Comparison of ENCODE assay signal across 14 cellular contexts in the genomic region with DNA sequence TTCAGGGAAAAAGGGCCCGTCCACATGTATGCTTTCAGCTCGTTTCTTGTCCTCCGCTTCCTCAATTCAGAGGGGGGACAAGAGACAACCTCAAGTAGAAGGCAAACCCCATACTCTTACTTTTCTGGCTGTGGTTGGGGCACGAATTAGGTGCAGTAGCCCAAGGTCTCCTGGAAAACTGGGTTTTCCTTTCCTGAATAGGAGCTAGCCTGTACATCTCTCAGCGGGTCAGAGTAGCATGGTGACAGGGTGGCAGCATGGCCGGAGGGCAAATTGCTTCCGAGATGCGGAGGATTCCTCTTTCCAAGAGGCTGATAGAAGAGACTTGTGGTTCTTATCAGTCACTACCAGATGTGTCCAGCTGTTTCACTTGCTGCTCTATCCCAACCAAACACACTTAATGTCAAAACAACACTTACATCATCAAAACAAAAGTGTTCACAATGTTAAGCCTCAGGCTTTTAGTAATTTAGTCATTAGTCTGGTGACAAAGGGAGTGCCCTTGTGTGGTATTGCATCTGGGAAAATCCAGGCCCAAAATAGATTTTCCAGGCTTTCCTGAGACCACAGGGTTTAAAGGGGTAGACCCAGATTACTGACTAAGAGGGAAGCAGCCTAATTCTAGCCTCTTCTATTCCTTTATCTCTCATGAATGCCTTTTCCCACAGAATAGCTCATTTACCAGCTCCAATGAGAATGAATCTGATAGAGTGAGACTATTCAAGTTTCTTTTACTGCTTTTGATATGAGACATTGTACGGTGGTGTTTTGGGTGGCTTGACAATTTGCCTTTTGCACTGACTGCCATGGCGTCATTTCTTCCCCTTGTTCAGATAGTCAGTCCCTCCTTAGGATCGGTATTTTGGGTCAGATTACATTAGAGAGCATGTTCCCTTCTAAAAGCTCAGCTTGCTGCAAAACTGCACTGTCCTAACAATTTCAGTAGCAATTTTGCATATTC.
A peak's percentile ranks its signal among the peaks of the same experiment; 100 is the strongest.
DNase-seq lines count a peak whose midpoint lies in the region; ATAC-seq, FAIRE-seq and TF ChIP-seq lines count a peak whose summit lies in the region.
"Had no signal": no experiment of that assay in that cellular context is flagged by ENCODE, and none has a peak within 500 bp of the region (broad histone marks: within the 10 kb centered on the region; RNA-seq: fewer than 3 reads in every experiment).

No MANE protein-coding gene starts in this region.

- intact Hi-C loops in left ventricle myocardium inferior (cut with micrococcal nuclease), result no loop called here
- intact Hi-C loops in adrenal gland (cut with DNase I), result no loop called here

- TF ChIP-seq CTCF in brain microvascular endothelial cell (IDR thresholded peaks at IDR 0.05; ENCODE audit: low read depth, low read length, missing control alignments), result no peak
- no peak for TF ChIP-seq CTCF in left ventricle myocardium inferior (IDR thresholded peaks at IDR 0.05; ENCODE audit: borderline replicate concordance)
- no peak for TF ChIP-seq CTCF in adrenal gland (IDR thresholded peaks at IDR 0.05)

- no peaks in the 10 kb centered on the region for H3K4me1 Mint-ChIP-seq in activated CD4-positive, alpha-beta T cell treated with anti-CD3 and anti-CD28 coated beads, Interleukin-2, amount 10 ng/mL, durations not matched to agents 7 days and 5 days
- H3K4me1 Mint-ChIP-seq: naive thymus-derived CD4-positive, alpha-beta T cell; stimulated activated naive CD8-positive, alpha-beta T cell treated with anti-CD3 and anti-CD28 coated beads, Interleukin-15, amount 100 ng/mL, for 72 hours had no signal

- H3K27ac Mint-ChIP-seq in activated CD4-positive, alpha-beta T cell treated with anti-CD3 and anti-CD28 coated beads, Interleukin-2, amount 10 ng/mL, durations not matched to agents 7 days and 5 days, result no peak overlapping the region
- H3K27ac Mint-ChIP-seq: naive thymus-derived CD4-positive, alpha-beta T cell; stimulated activated naive CD8-positive, alpha-beta T cell treated with anti-CD3 and anti-CD28 coated beads, Interleukin-15, amount 100 ng/mL, for 72 hours had no signal

- H3K4me3 ChIP-seq in brain microvascular endothelial cell (ENCODE audit: low read depth, low read length) (no peak overlapping the region), left ventricle myocardium inferior (no peak overlapping the region), small intestine (ENCODE audit: low read depth in 1 of 2, low read length in 2 of 2) (no peak overlapping the region), adrenal gland (no peak overlapping the region)

- H3K4me1 ChIP-seq in left ventricle myocardium inferior, result peaks cover 54% of the 10 kb centered on the region
- no peaks in the 10 kb centered on the region for H3K4me1 ChIP-seq in small intestine (ENCODE audit: control insufficient read depth in 2 of 2, insufficient read depth in 1 of 2, low read depth in 1 of 2, low read length in 1 of 2)
- no peaks in the 10 kb centered on the region for H3K4me1 ChIP-seq in adrenal gland (replicated peaks in 1 of 2)

- H3K27me3 Mint-ChIP-seq in activated CD4-positive, alpha-beta T cell treated with anti-CD3 and anti-CD28 coated beads, Interleukin-2, amount 10 ng/mL, durations not matched to agents 7 days and 5 days, result peaks cover 11% of the 10 kb centered on the region

- H3K4me3 Mint-ChIP-seq in activated CD4-positive, alpha-beta T cell treated with anti-CD3 and anti-CD28 coated beads, Interleukin-2, amount 10 ng/mL, durations not matched to agents 7 days and 5 days, result no peak overlapping the region
- H3K4me3 Mint-ChIP-seq: brain; naive thymus-derived CD4-positive, alpha-beta T cell; stimulated activated naive CD8-positive, alpha-beta T cell treated with anti-CD3 and anti-CD28 coated beads, Interleukin-15, amount 100 ng/mL, for 72 hours had no signal

- POLR2A ChIA-PET in activated CD4-positive, alpha-beta T cell treated with anti-CD3 and anti-CD28 coated beads, Interleukin-2, amount 10 ng/mL, durations not matched to agents 7 days and 5 days (lab: Charles Lee), result no interaction called here

- no peak for TF ChIP-seq POLR2A in adrenal gland (IDR thresholded peaks at IDR 0.05)

- no peak for FAIRE-seq in small intestine (lab: Jason Lieb, UNC)
- FAIRE-seq: GM12891 had no signal

- H3K36me3 Mint-ChIP-seq in activated CD4-positive, alpha-beta T cell treated with anti-CD3 and anti-CD28 coated beads, Interleukin-2, amount 10 ng/mL, durations not matched to agents 7 days and 5 days (ENCODE audit: low read depth), result no peaks in the 10 kb centered on the region
- H3K36me3 Mint-ChIP-seq: naive thymus-derived CD4-positive, alpha-beta T cell had no signal

- 68 to 85% (median 71%) methylated on average over 11 of the region's 11 CpGs for WGBS in small intestine, 3 donors
- 68 to 76% (median 73%) methylated on average over 11 of the region's 11 CpGs for WGBS in adrenal gland, 4 donors

- CTCF ChIA-PET in activated CD4-positive, alpha-beta T cell treated with anti-CD3 and anti-CD28 coated beads, Interleukin-2, amount 10 ng/mL, durations not matched to agents 7 days and 5 days (lab: Charles Lee), result no interaction called here

- DNase-seq in HCEC 1CT, result peak; percentile 93
- DNase-seq in brain microvascular endothelial cell, result peak; percentile 56
- no peak for DNase-seq in left ventricle myocardium inferior
- peak; percentile 2 for DNase-seq in small intestine
- DNase-seq in activated CD4-positive, alpha-beta T cell treated with anti-CD3 and anti-CD28 coated beads, Interleukin-2, amount 10 ng/mL, durations not matched to agents 7 days and 5 days, result no peak
- no peak for DNase-seq in adrenal gland
- no peak for DNase-seq in medulla oblongata (ENCODE audit: extremely low spot score)
- DNase-seq: Calu3; glutamatergic neuron; naive thymus-derived CD4-positive, alpha-beta T cell; stimulated activated naive CD8-positive, alpha-beta T cell treated with anti-CD3 and anti-CD28 coated beads, Interleukin-15, amount 100 ng/mL, for 72 hours had no signal

- H3K9me3 Mint-ChIP-seq in activated CD4-positive, alpha-beta T cell treated with anti-CD3 and anti-CD28 coated beads, Interleukin-2, amount 10 ng/mL, durations not matched to agents 7 days and 5 days, result no peaks in the 10 kb centered on the region
- H3K9me3 Mint-ChIP-seq: stimulated activated naive CD8-positive, alpha-beta T cell treated with anti-CD3 and anti-CD28 coated beads, Interleukin-15, amount 100 ng/mL, for 72 hours had no signal

- H3K27me3 ChIP-seq in brain microvascular endothelial cell (replicated peaks) (no peaks in the 10 kb centered on the region), left ventricle myocardium inferior (ENCODE audit: low read depth) (no peaks in the 10 kb centered on the region), small intestine (ENCODE audit: control insufficient read depth in 2 of 2, insufficient read depth in 2 of 2, low read length in 2 of 2) (no peaks in the 10 kb centered on the region), adrenal gland (no peaks in the 10 kb centered on the region)

- no peaks in the 10 kb centered on the region for H3K36me3 ChIP-seq in brain microvascular endothelial cell (replicated peaks)
- peaks cover 7% of the 10 kb centered on the region for H3K36me3 ChIP-seq in left ventricle myocardium inferior
- no peaks in the 10 kb centered on the region for H3K36me3 ChIP-seq in small intestine (ENCODE audit: control insufficient read depth in 2 of 2, insufficient read depth in 2 of 2, low read length in 2 of 2)
- no peaks in the 10 kb centered on the region for H3K36me3 ChIP-seq in adrenal gland (replicated peaks in 1 of 2)

- in situ Hi-C loops in brain microvascular endothelial cell (cut with HindIII; ENCODE audit: low pct_ligation_motif_present, low sequenced_read_pairs), result no loop called here

- H3K27ac ChIP-seq in brain microvascular endothelial cell (peak overlapping the region; percentile 66), left ventricle myocardium inferior (replicated peaks) (peak overlapping the region; percentile 61), small intestine (ENCODE audit: low read depth in 1 of 2, low read length in 1 of 2) (peak overlapping the region in 1 of 2 donors; percentile 49), adrenal gland (no peak overlapping the region)

- H3K9me3 ChIP-seq in left ventricle myocardium inferior (replicated peaks) (no peaks in the 10 kb centered on the region), small intestine (ENCODE audit: control insufficient read depth, low read depth) (no peaks in the 10 kb centered on the region), adrenal gland (replicated peaks in 1 of 3) (no peaks in the 10 kb centered on the region)

- no peak for ATAC-seq in GM18868 (IDR thresholded peaks at IDR 0.05; ENCODE audit: unreplicated experiment)
- ATAC-seq: naive thymus-derived CD4-positive, alpha-beta T cell; stimulated activated naive CD8-positive, alpha-beta T cell treated with anti-CD3 and anti-CD28 coated beads, Interleukin-15, amount 100 ng/mL, for 72 hours had no signal

Comparison
In these comparisons a context has a peak if more than half of its experiments do, and no peak if none do; other contexts are left out.
1. DNase-seq: peak in HCEC 1CT (single experiment), brain microvascular endothelial cell (single experiment) and small intestine (single experiment); none in left ventricle myocardium inferior (single experiment), activated CD4-positive, alpha-beta T cell treated with anti-CD3 and anti-CD28 coated beads, Interleukin-2, amount 10 ng/mL, durations not matched to agents 7 days and 5 days (single experiment), adrenal gland (0 of 7) and medulla oblongata (single experiment).
2. H3K27ac ChIP-seq: peak in brain microvascular endothelial cell (single experiment) and left ventricle myocardium inferior (single experiment); none in adrenal gland (0 of 5).